10 cellular contexts compared by ENCODE assay signal in the genomic region with DNA sequence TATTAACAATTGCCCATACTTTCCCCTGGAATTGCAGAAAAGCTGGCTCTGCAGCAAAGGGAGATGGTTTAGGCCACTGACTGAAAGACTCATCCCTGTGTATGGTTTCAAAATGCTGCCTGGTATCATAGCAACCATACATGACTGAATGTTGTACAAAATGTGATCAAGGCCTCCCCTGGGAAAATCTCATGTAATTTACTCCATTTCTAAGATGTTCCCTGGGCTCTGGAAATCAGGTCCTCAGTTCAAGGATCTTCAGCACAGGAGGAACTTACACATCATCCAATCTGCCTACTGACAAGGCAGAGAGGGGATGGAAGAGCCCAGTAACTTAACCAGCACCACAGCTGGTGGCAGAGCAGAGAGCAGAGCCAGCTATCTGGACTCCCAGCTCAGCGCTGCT.
A peak's percentile ranks its signal among the peaks of the same experiment; 100 is the strongest.
DNase-seq lines count a peak whose midpoint lies in the region; ATAC-seq and TF ChIP-seq lines count a peak whose summit lies in the region.
"Had no signal": no experiment of that assay in that cellular context is flagged by ENCODE, and none has a peak within 500 bp of the region (broad histone marks: within the 10 kb centered on the region; RNA-seq: fewer than 3 reads in every experiment).

No MANE protein-coding gene starts in this region.

- ATAC-seq in SK-N-SH treated with all-trans-retinoic acid at 6 μM for 48 hours (peak; percentile 76), left lobe of liver (no peak)
- no peak for ATAC-seq in activated T-helper 17 cell treated with anti-CD3 and anti-CD28 coated beads, Interleukin-2, amount 50 U/mL, for 72 hours (replicated peaks)

- no peaks in the 10 kb centered on the region for H3K36me3 Mint-ChIP-seq in activated T-helper 17 cell treated with anti-CD3 and anti-CD28 coated beads, Interleukin-2, amount 50 U/mL, for 72 hours (ENCODE audit: low read depth)

- no peaks in the 10 kb centered on the region for H3K27me3 Mint-ChIP-seq in activated T-helper 17 cell treated with anti-CD3 and anti-CD28 coated beads, Interleukin-2, amount 50 U/mL, for 72 hours

- H3K4me3 Mint-ChIP-seq in activated T-helper 17 cell treated with anti-CD3 and anti-CD28 coated beads, Interleukin-2, amount 50 U/mL, for 72 hours: no peak overlapping the region

- TF ChIP-seq POLR2A in erythroblast (IDR thresholded peaks at IDR 0.05; ENCODE audit: low read length): no peak

- no peaks in the 10 kb centered on the region for H3K9me3 Mint-ChIP-seq in activated T-helper 17 cell treated with anti-CD3 and anti-CD28 coated beads, Interleukin-2, amount 50 U/mL, for 72 hours

- H3K27ac Mint-ChIP-seq in activated T-helper 17 cell treated with anti-CD3 and anti-CD28 coated beads, Interleukin-2, amount 50 U/mL, for 72 hours: no peak overlapping the region

- H3K4me1 Mint-ChIP-seq in activated T-helper 17 cell treated with anti-CD3 and anti-CD28 coated beads, Interleukin-2, amount 50 U/mL, for 72 hours: no peaks in the 10 kb centered on the region

- DNase-seq in NCI-H1417 (lab: John Stamatoyannopoulos, UW) (peak; percentile 54 to 91 (median 80)), NCI-H1417 treated with DMSO at 0.1 percent for 48 hours (lab: John Stamatoyannopoulos, UW) (no peak), glomerular visceral epithelial cell (ENCODE audit: extremely low spot score) (peak; percentile 35), superior temporal gyrus (ENCODE audit: extremely low spot score) (peak; percentile 32), erythroblast (lab: John Stamatoyannopoulos, UW) (no peak), left lobe of liver (ENCODE audit: low spot score) (no peak)
- DNase-seq: anterior cingulate cortex, esophagus squamous epithelium had no signal

TF ChIP-seq in SK-N-SH treated with all-trans-retinoic acid at 6 μM for 48 hours, 23 proteins besides CTCF, POLR2A, EP300 and RAD21:
- TF ChIP-seq SNAI2 (CRISPR knock-in tag; IDR thresholded peaks at IDR 0.05): no peak
- TF ChIP-seq ZNF70 (CRISPR knock-in tag; IDR thresholded peaks at IDR 0.05): no peak
- TF ChIP-seq TOX (CRISPR knock-in tag; IDR thresholded peaks at IDR 0.05; ENCODE audit: borderline replicate concordance): no peak
- TF ChIP-seq, protein P1, sequence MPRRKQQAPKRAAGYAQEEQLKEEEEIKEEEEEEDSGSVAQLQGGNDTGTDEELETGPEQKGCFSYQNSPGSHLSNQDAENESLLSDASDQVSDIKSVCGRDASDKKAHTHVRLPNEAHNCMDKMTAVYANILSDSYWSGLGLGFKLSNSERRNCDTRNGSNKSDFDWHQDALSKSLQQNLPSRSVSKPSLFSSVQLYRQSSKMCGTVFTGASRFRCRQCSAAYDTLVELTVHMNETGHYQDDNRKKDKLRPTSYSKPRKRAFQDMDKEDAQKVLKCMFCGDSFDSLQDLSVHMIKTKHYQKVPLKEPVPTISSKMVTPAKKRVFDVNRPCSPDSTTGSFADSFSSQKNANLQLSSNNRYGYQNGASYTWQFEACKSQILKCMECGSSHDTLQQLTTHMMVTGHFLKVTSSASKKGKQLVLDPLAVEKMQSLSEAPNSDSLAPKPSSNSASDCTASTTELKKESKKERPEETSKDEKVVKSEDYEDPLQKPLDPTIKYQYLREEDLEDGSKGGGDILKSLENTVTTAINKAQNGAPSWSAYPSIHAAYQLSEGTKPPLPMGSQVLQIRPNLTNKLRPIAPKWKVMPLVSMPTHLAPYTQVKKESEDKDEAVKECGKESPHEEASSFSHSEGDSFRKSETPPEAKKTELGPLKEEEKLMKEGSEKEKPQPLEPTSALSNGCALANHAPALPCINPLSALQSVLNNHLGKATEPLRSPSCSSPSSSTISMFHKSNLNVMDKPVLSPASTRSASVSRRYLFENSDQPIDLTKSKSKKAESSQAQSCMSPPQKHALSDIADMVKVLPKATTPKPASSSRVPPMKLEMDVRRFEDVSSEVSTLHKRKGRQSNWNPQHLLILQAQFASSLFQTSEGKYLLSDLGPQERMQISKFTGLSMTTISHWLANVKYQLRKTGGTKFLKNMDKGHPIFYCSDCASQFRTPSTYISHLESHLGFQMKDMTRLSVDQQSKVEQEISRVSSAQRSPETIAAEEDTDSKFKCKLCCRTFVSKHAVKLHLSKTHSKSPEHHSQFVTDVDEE (CRISPR knock-in tag; IDR thresholded peaks at IDR 0.05): no peak
- no peak for TF ChIP-seq CSDC2 (CRISPR knock-in tag; IDR thresholded peaks at IDR 0.05)

Comparison
In these comparisons a context has a peak if more than half of its experiments do, and no peak if none do; other contexts are left out.
1. DNase-seq: peak in NCI-H1417 (3 of 3), glomerular visceral epithelial cell (single experiment) and superior temporal gyrus (single experiment); none in NCI-H1417 treated with DMSO at 0.1 percent for 48 hours (single experiment), erythroblast (0 of 2) and left lobe of liver (single experiment).